8 cellular contexts compared by ENCODE assay signal in the genomic region with DNA sequence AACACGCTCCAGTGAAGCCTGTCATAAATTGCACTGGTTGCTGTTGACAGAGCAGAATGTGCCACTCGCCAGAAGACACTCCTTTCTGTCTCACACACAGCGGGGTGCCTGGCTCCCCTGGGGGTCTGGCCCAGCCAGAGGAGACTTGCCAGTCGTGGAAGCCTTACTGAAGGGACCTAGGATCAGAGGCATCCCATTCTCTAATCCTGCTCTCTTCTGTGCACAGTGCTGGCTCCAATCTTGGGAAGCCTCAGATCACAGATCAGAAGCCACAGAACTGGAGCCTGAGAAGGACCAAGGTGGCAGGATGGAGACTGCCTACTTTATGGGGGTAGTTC. TPM values are rescaled to one million over a fixed set of nuclear protein-coding genes. Genes with fewer than 3 reads are reported as not detected.
A peak's percentile ranks its signal among the peaks of the same experiment; 100 is the strongest.
DNase-seq lines count a peak whose midpoint lies in the region; ATAC-seq, FAIRE-seq and TF ChIP-seq lines count a peak whose summit lies in the region.

No MANE protein-coding gene starts in this region.

- no peak for TF ChIP-seq POLR2A in A549 (IDR thresholded peaks at IDR 0.05; ENCODE audit: low read length)

- whole genome bisulfite sequencing in A549 (ENCODE audit: missing lambda C conversion rate) = no CpG with 5 or more reads among the region's 4 CpGs
- 4% methylated on average over 4 of the region's 4 CpGs for WGBS in mammary epithelial cell (ENCODE audit: low coverage, missing lambda C conversion rate)

- CTCF ChIA-PET in A549 (lab: Yijun Ruan, JAX) = interaction anchor here (0.6 to 1.9 kb wide), 3 partner anchors 15 to 86 kb away, joined by 4 to 7 read pairs (median 4); no protein-coding TSS in a partner anchor
- CTCF ChIA-PET in mammary epithelial cell (lab: Charles Lee; ENCODE audit: low non-redundant PET) = no interaction called here

- TF ChIP-seq RAD21 in A549 (conservative IDR thresholded peaks at IDR 0.05 in 1 of 2, IDR thresholded peaks at IDR 0.05 in 1 of 2) = no peak

- H3K27ac ChIP-seq in A549 (peak overlapping the region; percentile 10 to 100; a peak in 2 of 6 replicates), HUES6 (ENCODE audit: low read depth, low read length) (no peak overlapping the region), mammary epithelial cell (ENCODE audit: insufficient read depth, low read depth, low read length) (peak overlapping the region; percentile 73)

- no peak for FAIRE-seq in A549 (lab: Jason Lieb, UNC)

- H3K9me3 ChIP-seq in A549 = no peaks in the 10 kb centered on the region
- no peaks in the 10 kb centered on the region for H3K9me3 ChIP-seq in HUES6 (ENCODE audit: control insufficient read depth, insufficient read depth, low read depth, low read length)
- H3K9me3 ChIP-seq in mammary epithelial cell (replicated peaks; ENCODE audit: insufficient read depth, low read length) = no peaks in the 10 kb centered on the region
- H3K9me3 ChIP-seq in mucosa of descending colon = no peaks in the 10 kb centered on the region

- peak overlapping the region; percentile 91 for H3K9ac ChIP-seq in HUES6 (ENCODE audit: low read length)
- peak overlapping the region; percentile 90 for H3K9ac ChIP-seq in mammary epithelial cell (ENCODE audit: insufficient read depth, low read length)

- POLR2A ChIA-PET in A549 (lab: Yijun Ruan, JAX) = interaction anchor here (1.9 to 2.2 kb wide), 3 partner anchors 9 to 42 kb away, joined by 14 to 36 read pairs (median 23); no protein-coding TSS in a partner anchor

- H3K4me3 ChIP-seq in A549 (peak overlapping the region; percentile 91; the same call in 2 of the 3 replicates), HUES6 (ENCODE audit: low read depth, low read length) (peak overlapping the region; percentile 79), mammary epithelial cell (replicated peaks in 1 of 3; ENCODE audit: insufficient read depth in 1 of 3, low read depth in 2 of 3, low read length in 3 of 3) (peak overlapping the region; percentile 66 to 76 (median 69)), mucosa of descending colon (no peak overlapping the region)

- ATAC-seq in A549 (no peak), mucosa of descending colon (peak; percentile 47), GM21786 (IDR thresholded peaks at IDR 0.05; ENCODE audit: unreplicated experiment) (no peak), HG02798 (IDR thresholded peaks at IDR 0.05; ENCODE audit: poor library complexity, unreplicated experiment) (no peak)

- H3K79me2 ChIP-seq in mammary epithelial cell (ENCODE audit: insufficient read depth, low read length) = peaks cover 63% of the 10 kb centered on the region

- DNase-seq in A549 (ENCODE audit: low read depth in 1 of 2, low spot score in 1 of 2) (no peak), mammary epithelial cell (no peak), mucosa of descending colon (peak in 2 of 3 donors; percentile 52 to 53), NCI-H2227 treated with DMSO at 0.1 percent for 48 hours (lab: John Stamatoyannopoulos, UW) (no peak), activated gamma-delta T cell (lab: John Stamatoyannopoulos, UW) (no peak)

- dilution Hi-C loops in mammary epithelial cell (cut with HindIII; ENCODE audit: low sequenced_read_pairs) = no loop called here

- no peaks in the 10 kb centered on the region for H3K27me3 ChIP-seq in HUES6 (ENCODE audit: control insufficient read depth, insufficient read depth, low read length)
- no peaks in the 10 kb centered on the region for H3K27me3 ChIP-seq in mammary epithelial cell (ENCODE audit: insufficient read depth, low read length)

- no peaks in the 10 kb centered on the region for H4K20me1 ChIP-seq in mammary epithelial cell (ENCODE audit: insufficient read depth, low read length)

- TF ChIP-seq CTCF in A549 (IDR thresholded peaks at IDR 0.05) (no peak), mammary epithelial cell (conservative IDR thresholded peaks at IDR 0.05 in 1 of 2, IDR thresholded peaks at IDR 0.05 in 1 of 2; ENCODE audit: extremely low read depth in 1 of 2, insufficient read depth in 1 of 2, low read depth in 1 of 2, low read length in 2 of 2) (no peak), mucosa of descending colon (IDR thresholded peaks at IDR 0.05) (no peak)

- BruUV-seq in mammary epithelial cell (replicated peaks; lab: Mats Ljungman, UMichigan) = TSS peak; percentile 47

- peak overlapping the region; percentile 94 for H3K4me2 ChIP-seq in A549
- peak overlapping the region; percentile 85 for H3K4me2 ChIP-seq in mammary epithelial cell (ENCODE audit: insufficient read depth, low read depth, low read length)

- in situ Hi-C loops in mammary epithelial cell (cut with MboI; ENCODE audit: low sequenced_read_pairs in 2 of 2) = loop anchor here in 1 of 2 donors (5.0 kb wide), 1 partner anchor 41 kb away; no protein-coding TSS in a partner anchor

- intact Hi-C loops in mammary epithelial cell (cut with micrococcal nuclease) (no loop called here), mucosa of descending colon (cut with DNase I, micrococcal nuclease) (no loop called here)

- no peak overlapping the region for H2AFZ ChIP-seq in mammary epithelial cell (ENCODE audit: low read depth, low read length)

- H3K4me1 ChIP-seq in A549 (peaks cover 28% of the 10 kb centered on the region), HUES6 (ENCODE audit: control insufficient read depth, insufficient read depth, low read length) (peaks cover 30% of the 10 kb centered on the region), mammary epithelial cell (ENCODE audit: insufficient read depth, low read length) (peaks cover 38% of the 10 kb centered on the region), mucosa of descending colon (ENCODE audit: low read depth) (peaks cover 40% of the 10 kb centered on the region)

- no peak for TF ChIP-seq EP300 in A549 (IDR thresholded peaks at IDR 0.05)

- no peaks in the 10 kb centered on the region for H3K36me3 ChIP-seq in HUES6 (ENCODE audit: control insufficient read depth, insufficient read depth, low read length)
- no peaks in the 10 kb centered on the region for H3K36me3 ChIP-seq in mammary epithelial cell (ENCODE audit: insufficient read depth, low read length)
- no peaks in the 10 kb centered on the region for H3K36me3 ChIP-seq in mucosa of descending colon (ENCODE audit: low read depth)

TF ChIP-seq in A549, 52 proteins besides CTCF, POLR2A, EP300 and RAD21 (continues in another document):
- TF ChIP-seq HOXA7 (CRISPR knock-in tag; IDR thresholded peaks at IDR 0.05) (no peak), HOXB13 (CRISPR knock-in tag; IDR thresholded peaks at IDR 0.05; ENCODE audit: low read depth) (no peak), EHF (CRISPR knock-in tag; IDR thresholded peaks at IDR 0.05) (no peak), ZC3H11A (IDR thresholded peaks at IDR 0.05) (no peak), CHD2 (IDR thresholded peaks at IDR 0.05; ENCODE audit: low read length, partially characterized antibody) (no peak), POLR2AphosphoS2 (conservative IDR thresholded peaks at IDR 0.05; ENCODE audit: low read length) (no peak), TP53 (CRISPR knock-in tag; IDR thresholded peaks at IDR 0.05) (no peak), JUN (IDR thresholded peaks at IDR 0.05) (no peak), PHF8 (IDR thresholded peaks at IDR 0.05; ENCODE audit: borderline replicate concordance, low read depth) (no peak), HOXB5 (CRISPR knock-in tag; IDR thresholded peaks at IDR 0.05) (no peak), NFE2L2 (conservative IDR thresholded peaks at IDR 0.05; ENCODE audit: low read length) (no peak), RARB (CRISPR knock-in tag; IDR thresholded peaks at IDR 0.05) (no peak), NR3C1 (IDR thresholded peaks at IDR 0.05) (no peak)
- TF ChIP-seq, protein P1, sequence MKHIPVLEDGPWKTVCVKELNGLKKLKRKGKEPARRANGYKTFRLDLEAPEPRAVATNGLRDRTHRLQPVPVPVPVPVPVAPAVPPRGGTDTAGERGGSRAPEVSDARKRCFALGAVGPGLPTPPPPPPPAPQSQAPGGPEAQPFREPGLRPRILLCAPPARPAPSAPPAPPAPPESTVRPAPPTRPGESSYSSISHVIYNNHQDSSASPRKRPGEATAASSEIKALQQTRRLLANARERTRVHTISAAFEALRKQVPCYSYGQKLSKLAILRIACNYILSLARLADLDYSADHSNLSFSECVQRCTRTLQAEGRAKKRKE (CRISPR knock-in tag; IDR thresholded peaks at IDR 0.05; ENCODE audit: low read depth) = no peak
- TF ChIP-seq, protein P2, sequence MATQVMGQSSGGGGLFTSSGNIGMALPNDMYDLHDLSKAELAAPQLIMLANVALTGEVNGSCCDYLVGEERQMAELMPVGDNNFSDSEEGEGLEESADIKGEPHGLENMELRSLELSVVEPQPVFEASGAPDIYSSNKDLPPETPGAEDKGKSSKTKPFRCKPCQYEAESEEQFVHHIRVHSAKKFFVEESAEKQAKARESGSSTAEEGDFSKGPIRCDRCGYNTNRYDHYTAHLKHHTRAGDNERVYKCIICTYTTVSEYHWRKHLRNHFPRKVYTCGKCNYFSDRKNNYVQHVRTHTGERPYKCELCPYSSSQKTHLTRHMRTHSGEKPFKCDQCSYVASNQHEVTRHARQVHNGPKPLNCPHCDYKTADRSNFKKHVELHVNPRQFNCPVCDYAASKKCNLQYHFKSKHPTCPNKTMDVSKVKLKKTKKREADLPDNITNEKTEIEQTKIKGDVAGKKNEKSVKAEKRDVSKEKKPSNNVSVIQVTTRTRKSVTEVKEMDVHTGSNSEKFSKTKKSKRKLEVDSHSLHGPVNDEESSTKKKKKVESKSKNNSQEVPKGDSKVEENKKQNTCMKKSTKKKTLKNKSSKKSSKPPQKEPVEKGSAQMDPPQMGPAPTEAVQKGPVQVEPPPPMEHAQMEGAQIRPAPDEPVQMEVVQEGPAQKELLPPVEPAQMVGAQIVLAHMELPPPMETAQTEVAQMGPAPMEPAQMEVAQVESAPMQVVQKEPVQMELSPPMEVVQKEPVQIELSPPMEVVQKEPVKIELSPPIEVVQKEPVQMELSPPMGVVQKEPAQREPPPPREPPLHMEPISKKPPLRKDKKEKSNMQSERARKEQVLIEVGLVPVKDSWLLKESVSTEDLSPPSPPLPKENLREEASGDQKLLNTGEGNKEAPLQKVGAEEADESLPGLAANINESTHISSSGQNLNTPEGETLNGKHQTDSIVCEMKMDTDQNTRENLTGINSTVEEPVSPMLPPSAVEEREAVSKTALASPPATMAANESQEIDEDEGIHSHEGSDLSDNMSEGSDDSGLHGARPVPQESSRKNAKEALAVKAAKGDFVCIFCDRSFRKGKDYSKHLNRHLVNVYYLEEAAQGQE (IDR thresholded peaks at IDR 0.05) = no peak

RNA-seq across cellular contexts. Expression of a gene that starts 1.4 kb away (rescaled TPM):
- polyA plus RNA-seq in A549 (2011; rRNA removed) (8.0 and 11.1 TPM in 2 replicates), A549 (2017; fragmentation: RNase III; extraction: RNeasy Plus Mini Kit Qiagen cat#74134 plus additional on column Dnase treatment) (7.3 to 7.5 TPM (median 7.4 TPM) in 3 replicates), mammary epithelial cell (16.7 TPM)
- polyA plus RNA-seq in A549 (2012; cell fraction: cytosol; rRNA removed) = 5.4 and 7.5 TPM in 2 replicates
- polyA plus RNA-seq in A549 (2012; cell fraction: nucleus; rRNA removed) = 15.2 and 16.5 TPM in 2 replicates
- polyA minus RNA-seq in A549 (2011; rRNA and poly(A)+ RNA removed) = 7.4 and 15.8 TPM in 2 replicates
- total RNA-seq in mammary epithelial cell (100 to 1,000 TPM in 1 of 2 donors, 1 to 10 TPM in 1; 9.5 to 124 TPM), mucosa of descending colon (100 to 1,000 TPM in 1 of 3 donors, 10 to 100 TPM in 2; 77.9 to 126 (median 84.1) TPM)
- 203 TPM for polyA minus RNA-seq in mammary epithelial cell

Comparison
In these comparisons a context has a peak if more than half of its experiments do, and no peak if none do; other contexts are left out.
1. DNase-seq: peak in mucosa of descending colon (2 of 3); none in A549 (0 of 2), mammary epithelial cell (single experiment), NCI-H2227 treated with DMSO at 0.1 percent for 48 hours (single experiment) and activated gamma-delta T cell (single experiment).